1 cellular context compared by ENCODE assay signal in the genomic region with DNA sequence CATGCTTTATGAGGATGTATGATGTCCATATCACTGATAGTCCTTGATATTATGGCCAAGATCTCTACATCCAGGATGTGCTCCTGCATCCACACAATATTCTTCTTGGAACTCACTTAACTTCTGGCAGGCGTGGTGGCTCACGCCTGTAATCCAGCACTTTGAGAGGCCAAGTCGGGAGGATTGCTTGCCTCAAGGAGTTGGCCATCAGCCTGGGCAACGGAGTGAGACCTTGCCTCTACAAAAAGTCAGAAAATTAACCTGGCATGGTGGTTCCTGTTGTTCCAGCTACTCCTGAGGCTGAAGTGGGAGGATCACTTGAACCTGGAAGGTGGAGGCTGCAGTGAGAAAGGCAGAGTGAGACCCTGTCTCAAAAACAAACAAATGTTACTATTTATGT.
TF ChIP-seq lines count a peak whose summit lies in the region.

No MANE protein-coding gene starts in this region.

TF ChIP-seq in endothelial cell of umbilical vein, 7 proteins besides CTCF, POLR2A, EP300 and RAD21:
- TF ChIP-seq JUN (IDR thresholded peaks at IDR 0.05; ENCODE audit: borderline replicate concordance, insufficient read depth, insufficient read length, low read depth) (no peak), POLR2AphosphoS5 (IDR thresholded peaks at IDR 0.05; ENCODE audit: insufficient read depth, low read depth, low read length) (no peak), EZH2 (IDR thresholded peaks at IDR 0.05; ENCODE audit: borderline replicate concordance, low read depth, low read length, severe bottlenecking) (no peak), GATA2 (IDR thresholded peaks at IDR 0.05; ENCODE audit: insufficient read depth, insufficient read length, low read depth, low read length) (no peak), FOS (IDR thresholded peaks at IDR 0.05; ENCODE audit: borderline replicate concordance, insufficient read depth, low read length) (no peak), MYC (IDR thresholded peaks at IDR 0.05; ENCODE audit: low read depth, low read length) (no peak)
- TF ChIP-seq, protein P1, sequence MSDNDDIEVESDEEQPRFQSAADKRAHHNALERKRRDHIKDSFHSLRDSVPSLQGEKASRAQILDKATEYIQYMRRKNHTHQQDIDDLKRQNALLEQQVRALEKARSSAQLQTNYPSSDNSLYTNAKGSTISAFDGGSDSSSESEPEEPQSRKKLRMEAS (IDR thresholded peaks at IDR 0.05; ENCODE audit: insufficient read depth, insufficient read length), result no peak
